Comparison of ENCODE assay signal across 8 cellular contexts in the genomic region with DNA sequence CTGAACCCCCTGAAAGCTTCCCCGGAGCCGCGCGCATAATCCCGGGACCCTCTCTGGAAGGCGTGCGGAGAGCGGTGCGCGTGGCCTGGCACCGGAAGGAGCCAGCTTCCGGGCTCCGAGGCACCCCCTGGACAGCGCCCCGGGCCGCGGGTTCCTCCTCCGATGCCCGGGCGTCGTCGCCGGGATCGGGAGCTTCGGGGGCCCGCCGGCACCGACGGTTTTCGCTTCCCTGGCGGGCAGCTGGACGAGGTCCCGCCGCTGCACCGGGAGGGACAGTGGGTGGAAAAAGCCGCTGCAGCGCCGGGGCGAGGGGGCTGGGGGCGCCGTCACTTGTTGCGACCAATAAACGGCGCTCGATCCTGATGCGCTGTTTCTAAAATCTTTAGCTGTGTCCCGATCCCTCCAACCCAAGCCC.
DNase-seq lines count a peak whose midpoint lies in the region; ATAC-seq and FAIRE-seq lines count a peak whose summit lies in the region.

No MANE protein-coding gene starts in this region.

- H3K4me3 ChIP-seq in adipocyte (ENCODE audit: low read length) = peak overlapping the region; percentile 71

- no peak overlapping the region for H3K9ac ChIP-seq in adipocyte (ENCODE audit: low read length)

- H3K27ac Mint-ChIP-seq in stimulated activated memory B cell treated with anti-CD40 and anti-IgM and Interleukin-4, amounts not matched to agents 10 μg/mL and 1 μg/mL and 100 μg/mL, for 72 hours = no peak overlapping the region

- peaks cover 58% of the 10 kb centered on the region for H3K27me3 Mint-ChIP-seq in stimulated activated memory B cell treated with anti-CD40 and anti-IgM and Interleukin-4, amounts not matched to agents 10 μg/mL and 1 μg/mL and 100 μg/mL, for 72 hours

- peaks cover 4% of the 10 kb centered on the region for H3K36me3 Mint-ChIP-seq in stimulated activated memory B cell treated with anti-CD40 and anti-IgM and Interleukin-4, amounts not matched to agents 10 μg/mL and 1 μg/mL and 100 μg/mL, for 72 hours

- no peaks in the 10 kb centered on the region for H3K36me3 ChIP-seq in adipocyte (ENCODE audit: control insufficient read depth, insufficient read depth, low read length, severe bottlenecking)

- peaks cover 25% of the 10 kb centered on the region for H3K27me3 ChIP-seq in adipocyte (replicated peaks; ENCODE audit: control insufficient read depth, insufficient read depth, low read length)

- no peaks in the 10 kb centered on the region for H3K9me3 ChIP-seq in adipocyte (ENCODE audit: control insufficient read depth, low read length)

- FAIRE-seq in HTR-8/SVneo (lab: Jason Lieb, UNC) = no peak

- H3K4me1 ChIP-seq in adipocyte (ENCODE audit: control insufficient read depth, insufficient read depth, low read length) = peaks cover 16% of the 10 kb centered on the region

- H3K4me1 Mint-ChIP-seq in stimulated activated memory B cell treated with anti-CD40 and anti-IgM and Interleukin-4, amounts not matched to agents 10 μg/mL and 1 μg/mL and 100 μg/mL, for 72 hours = peaks cover 37% of the 10 kb centered on the region

- H3K9me3 Mint-ChIP-seq in stimulated activated memory B cell treated with anti-CD40 and anti-IgM and Interleukin-4, amounts not matched to agents 10 μg/mL and 1 μg/mL and 100 μg/mL, for 72 hours = no peaks in the 10 kb centered on the region

- DNase-seq in D341Med (ENCODE audit: low spot score) = peak; percentile 68
- peak; percentile 34 for DNase-seq in HTR-8/SVneo (ENCODE audit: insufficient read length, low spot score)
- peak; percentile 61 for DNase-seq in adipocyte (ENCODE audit: low read depth)
- peak; percentile 60 for DNase-seq in iPS-NIHi11 (ENCODE audit: low spot score)
- no peak for DNase-seq in effector CD4-positive, alpha-beta T cell
- no peak for DNase-seq in GDM1 (lab: John Stamatoyannopoulos, UW)

- ATAC-seq in stimulated activated memory B cell treated with anti-CD40 and anti-IgM and Interleukin-4, amounts not matched to agents 10 μg/mL and 1 μg/mL and 100 μg/mL, for 72 hours = no peak
- no peak for ATAC-seq in GM19351 (IDR thresholded peaks at IDR 0.05; ENCODE audit: unreplicated experiment)

- H3K4me3 Mint-ChIP-seq in stimulated activated memory B cell treated with anti-CD40 and anti-IgM and Interleukin-4, amounts not matched to agents 10 μg/mL and 1 μg/mL and 100 μg/mL, for 72 hours = peak overlapping the region; percentile 81

Comparison
In these comparisons a context has a peak if more than half of its experiments do, and no peak if none do; other contexts are left out.
1. DNase-seq: peak in D341Med (single experiment), HTR-8/SVneo (single experiment), adipocyte (single experiment) and iPS-NIHi11 (single experiment); none in effector CD4-positive, alpha-beta T cell (single experiment) and GDM1 (single experiment).